18 cellular contexts compared by ENCODE assay signal in genomic region chr1:48003741-48004503, GRCh38. TPM values are rescaled to one million over a fixed set of nuclear protein-coding genes. Genes with fewer than 3 reads are reported as not detected.
DNase-seq lines count a peak whose midpoint lies in the region; ATAC-seq and TF ChIP-seq lines count a peak whose summit lies in the region.
"Had no signal": no experiment of that assay in that cellular context is flagged by ENCODE, and none has a peak within 500 bp of the region (broad histone marks: within the 10 kb centered on the region; RNA-seq: fewer than 3 reads in every experiment).

No MANE protein-coding gene starts in this region.

- H3K27ac ChIP-seq in SJCRH30 (no peak overlapping the region), neural progenitor cell (no peak overlapping the region)
- H3K27ac ChIP-seq: 22Rv1, PC-9 had no signal

- H3K27ac Mint-ChIP-seq in neural progenitor cell = no peak overlapping the region
- H3K27ac Mint-ChIP-seq: activated B cell treated with CpG ODN at 0.5 μM for 24 hours, brain, CD14-positive monocyte, T-cell had no signal

- peaks cover 23% of the 10 kb centered on the region for H3K4me1 Mint-ChIP-seq in neural progenitor cell
- H3K4me1 Mint-ChIP-seq: activated B cell treated with CpG ODN at 0.5 μM for 24 hours, CD14-positive monocyte, T-cell had no signal

- TF ChIP-seq CTCF in neural progenitor cell (IDR thresholded peaks at IDR 0.05) = no peak

- no peak overlapping the region for H3K9ac ChIP-seq in neural progenitor cell

- H3K9me3 Mint-ChIP-seq in neural progenitor cell = no peaks in the 10 kb centered on the region
- H3K9me3 Mint-ChIP-seq: activated B cell treated with CpG ODN at 0.5 μM for 24 hours, brain, CD14-positive monocyte, T-cell had no signal

- H3K27me3 Mint-ChIP-seq in neural progenitor cell (ENCODE audit: insufficient read depth, low read depth) = peaks cover 6% of the 10 kb centered on the region

- H3K9me3 ChIP-seq in SJCRH30 (replicated peaks) (no peaks in the 10 kb centered on the region), neural progenitor cell (ENCODE audit: low read depth) (no peaks in the 10 kb centered on the region)

- H3K79me2 ChIP-seq in neural progenitor cell (ENCODE audit: low read depth) = no peaks in the 10 kb centered on the region

- H3K27me3 ChIP-seq in SJCRH30 (no peaks in the 10 kb centered on the region), neural progenitor cell (peaks cover 39% of the 10 kb centered on the region)

- H3K4me2 ChIP-seq in neural progenitor cell = no peak overlapping the region
- H3K4me2 ChIP-seq: PC-9 had no signal

- H3K4me3 ChIP-seq in SJCRH30 = no peak overlapping the region
- H3K4me3 ChIP-seq in neural progenitor cell = no peak overlapping the region
- H3K4me3 ChIP-seq: PC-9 had no signal

- DNase-seq in DMS153 (lab: John Stamatoyannopoulos, UW) (peak; percentile 64), DMS153 treated with DMSO at 0.1 percent for 48 hours (lab: John Stamatoyannopoulos, UW; ENCODE audit: unreplicated experiment) (no peak), NCI-H2107 treated with DMSO at 0.1 percent for 48 hours (lab: John Stamatoyannopoulos, UW; ENCODE audit: unreplicated experiment) (peak; percentile 98), SJCRH30 (peak; percentile 92 to 95), neural progenitor cell (ENCODE audit: low spot score) (peak; percentile 36), CD1c-positive myeloid dendritic cell (ENCODE audit: extremely low spot score) (no peak)
- no peak for DNase-seq in central memory CD4-positive, alpha-beta T cell
- DNase-seq: activated B cell treated with CpG ODN at 0.5 μM for 24 hours; activated naive CD4-positive, alpha-beta T cell treated with Interleukin-2 at 50 U/mL for 16 hours; effector CD4-positive, alpha-beta T cell; occipital lobe; stimulated activated naive CD8-positive, alpha-beta T cell treated with anti-CD3 and anti-CD28 coated beads, Interleukin-15, Interleukin-2, amounts not matched to agents 100 U/mL and 50 U/mL, for 24 hours; T-cell had no signal

- H3K36me3 Mint-ChIP-seq in neural progenitor cell = no peaks in the 10 kb centered on the region
- H3K36me3 Mint-ChIP-seq: brain, CD14-positive monocyte, T-cell had no signal

- no peak overlapping the region for H2AFZ ChIP-seq in neural progenitor cell (replicated peaks)
- H2AFZ ChIP-seq: PC-9 had no signal

- ATAC-seq in HG03342 (IDR thresholded peaks at IDR 0.05; ENCODE audit: unreplicated experiment) = no peak
- ATAC-seq: stimulated activated naive CD8-positive, alpha-beta T cell treated with anti-CD3 and anti-CD28 coated beads, Interleukin-15, Interleukin-2, amounts not matched to agents 100 U/mL and 50 U/mL, for 24 hours; T-cell had no signal

- no peak overlapping the region for H3K4me3 Mint-ChIP-seq in neural progenitor cell
- H3K4me3 Mint-ChIP-seq: activated B cell treated with CpG ODN at 0.5 μM for 24 hours, brain, CD14-positive monocyte, T-cell had no signal

- peaks cover 28% of the 10 kb centered on the region for H3K4me1 ChIP-seq in SJCRH30
- H3K4me1 ChIP-seq in neural progenitor cell = peaks cover 13% of the 10 kb centered on the region

- H3K36me3 ChIP-seq in SJCRH30 = no peaks in the 10 kb centered on the region
- no peaks in the 10 kb centered on the region for H3K36me3 ChIP-seq in neural progenitor cell

- H3F3A ChIP-seq in neural progenitor cell (ENCODE audit: low read depth) = peaks cover 13% of the 10 kb centered on the region

- peaks cover 5% of the 10 kb centered on the region for H4K20me1 ChIP-seq in neural progenitor cell (ENCODE audit: low read depth)

RNA-seq across cellular contexts. Expression of gene TRABD2B, which starts 6.7 kb away (rescaled TPM):
- 1.1 and 1.3 TPM in 2 replicates for total RNA-seq in SJCRH30 (2014; rRNA removed; shearing (Covaris generic))
- total RNA-seq in neural progenitor cell (ENCODE audit: low replicate concordance) = 0.09 and 0.34 TPM in 2 replicates
- total RNA-seq: activated B cell treated with CpG ODN at 0.5 μM for 24 hours, PC-9, T-cell had no signal

Comparison
In these comparisons a context has a peak if more than half of its experiments do, and no peak if none do; other contexts are left out.
1. DNase-seq: peak in DMS153 (single experiment), NCI-H2107 treated with DMSO at 0.1 percent for 48 hours (single experiment), SJCRH30 (2 of 2) and neural progenitor cell (single experiment); none in DMS153 treated with DMSO at 0.1 percent for 48 hours (single experiment), central memory CD4-positive, alpha-beta T cell (single experiment) and CD1c-positive myeloid dendritic cell (single experiment).